11 cellular contexts compared by ENCODE assay signal in the genomic region with DNA sequence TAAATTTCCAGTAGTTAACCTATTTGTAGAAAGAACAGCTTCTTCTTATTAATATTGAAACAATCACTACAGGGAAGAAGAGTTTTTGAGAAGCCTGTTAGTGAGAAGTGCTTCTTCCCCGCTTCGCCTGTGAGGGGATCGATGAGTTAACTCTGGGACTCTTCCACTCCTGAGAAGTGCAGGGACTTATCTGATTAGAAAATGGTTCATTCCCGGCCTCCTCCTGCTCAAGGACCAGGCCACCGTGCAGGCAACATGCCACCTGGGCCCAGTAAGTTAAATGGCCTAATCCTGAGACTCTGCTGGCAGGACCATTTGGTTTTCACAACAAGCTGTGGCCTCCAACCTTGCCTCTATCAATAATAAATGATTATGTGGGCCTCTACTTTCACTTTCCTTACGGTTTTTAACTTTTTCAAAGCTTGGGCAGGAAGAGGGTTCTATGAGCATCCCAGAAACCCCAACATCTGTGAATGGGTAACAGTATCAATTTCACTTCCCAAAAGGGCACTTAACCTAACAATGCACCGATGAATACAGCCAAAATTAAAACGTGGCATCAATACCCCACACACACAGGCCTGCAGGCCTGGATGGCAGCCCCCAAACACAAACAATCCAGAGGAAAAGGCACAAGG. TPM values are rescaled to one million over a fixed set of nuclear protein-coding genes. Genes with fewer than 3 reads are reported as not detected.
A peak's percentile ranks its signal among the peaks of the same experiment; 100 is the strongest.
DNase-seq lines count a peak whose midpoint lies in the region; ATAC-seq lines count a peak whose summit lies in the region.
"Had no signal": no experiment of that assay in that cellular context is flagged by ENCODE, and none has a peak within 500 bp of the region (broad histone marks: within the 10 kb centered on the region; RNA-seq: fewer than 3 reads in every experiment).

No MANE protein-coding gene starts in this region.

- H3K4me1 ChIP-seq in BLaER1 treated with 17β-estradiol and CSF1 and Interleukin-3, amounts not matched to agents 10 nM and 100 nM: peaks cover 52 to 98% (median 92%) of the 10 kb centered on the region in 10 experiments

- peak overlapping the region; percentile 24 to 85 (median 66); a peak in 18 of 22 replicates for H3K27ac ChIP-seq in BLaER1 treated with 17β-estradiol and CSF1 and Interleukin-3, amounts not matched to agents 10 nM and 100 nM

- POLR2A ChIA-PET in activated CD8-positive, alpha-beta T cell treated with anti-CD3 and anti-CD28 coated beads, Interleukin-2, amount 10 ng/mL, durations not matched to agents 7 days and 5 days (lab: Charles Lee): no interaction called here

- 0 out of 22 replicates have a peak, but pooled peaks cover 0 to under 1% (median 0%) of the 10 kb centered on the region in 11 experiments for H3K9me3 ChIP-seq in BLaER1 treated with 17β-estradiol and CSF1 and Interleukin-3, amounts not matched to agents 10 nM and 100 nM (replicated peaks in 1 of 11)
- H3K9me3 ChIP-seq: esophagus muscularis mucosa had no signal

- H3K27ac Mint-ChIP-seq in activated CD8-positive, alpha-beta T cell treated with anti-CD3 and anti-CD28 coated beads, Interleukin-2, amount 10 ng/mL, durations not matched to agents 7 days and 5 days: peak overlapping the region; percentile 48

- intact Hi-C loops in posterior cingulate gyrus (cut with DNase I): no loop called here

- no peaks in the 10 kb centered on the region for H3K9me3 Mint-ChIP-seq in activated CD8-positive, alpha-beta T cell treated with anti-CD3 and anti-CD28 coated beads, Interleukin-2, amount 10 ng/mL, durations not matched to agents 7 days and 5 days (ENCODE audit: insufficient read depth)

- H3K27me3 ChIP-seq in BLaER1 treated with 17β-estradiol and CSF1 and Interleukin-3, amounts not matched to agents 10 nM and 100 nM: no peaks in the 10 kb centered on the region
- no peaks in the 10 kb centered on the region for H3K27me3 ChIP-seq in H7 (ENCODE audit: control insufficient read depth, insufficient read depth, low read length)
- H3K27me3 ChIP-seq: esophagus muscularis mucosa had no signal

- peak overlapping the region in 7 of 11 experiments; percentile 21 to 60 (median 52); a peak in 10 of 22 replicates for H3K9ac ChIP-seq in BLaER1 treated with 17β-estradiol and CSF1 and Interleukin-3, amounts not matched to agents 10 nM and 100 nM

- CTCF ChIA-PET in activated CD8-positive, alpha-beta T cell treated with anti-CD3 and anti-CD28 coated beads, Interleukin-2, amount 10 ng/mL, durations not matched to agents 7 days and 5 days (lab: Charles Lee): interaction anchor here (1.1 to 1.5 kb wide), 3 partner anchors 9 to 31 kb away, joined by 3 to 7 read pairs (median 4); no protein-coding TSS in a partner anchor

- H4K20me1 ChIP-seq in BLaER1 treated with 17β-estradiol and CSF1 and Interleukin-3, amounts not matched to agents 10 nM and 100 nM: no peaks in the 10 kb centered on the region; a peak in 1 of 22 replicates

- H3K4me1 Mint-ChIP-seq in activated CD8-positive, alpha-beta T cell treated with anti-CD3 and anti-CD28 coated beads, Interleukin-2, amount 10 ng/mL, durations not matched to agents 7 days and 5 days (ENCODE audit: low read depth): peaks cover 38% of the 10 kb centered on the region

- peak; percentile 38 for ATAC-seq in GM18858 (IDR thresholded peaks at IDR 0.05; ENCODE audit: unreplicated experiment)
- peak; percentile 34 for ATAC-seq in HG02981 (IDR thresholded peaks at IDR 0.05; ENCODE audit: unreplicated experiment)
- no peak for ATAC-seq in activated CD8-positive, alpha-beta T cell treated with anti-CD3 and anti-CD28 coated beads, Interleukin-2, amount 10 ng/mL, durations not matched to agents 7 days and 5 days
- ATAC-seq in HG03039 (IDR thresholded peaks at IDR 0.05; ENCODE audit: unreplicated experiment): no peak

- peaks cover 1% of the 10 kb centered on the region for H3K36me3 Mint-ChIP-seq in activated CD8-positive, alpha-beta T cell treated with anti-CD3 and anti-CD28 coated beads, Interleukin-2, amount 10 ng/mL, durations not matched to agents 7 days and 5 days (ENCODE audit: low read depth)

- peak overlapping the region in 1 of 10 experiments; percentile 22; a peak in 2 of 20 replicates for H3K4me3 ChIP-seq in BLaER1 treated with 17β-estradiol and CSF1 and Interleukin-3, amounts not matched to agents 10 nM and 100 nM
- no peak overlapping the region for H3K4me3 ChIP-seq in H7 (ENCODE audit: insufficient read depth, low read depth, low read length)
- H3K4me3 ChIP-seq: esophagus muscularis mucosa had no signal

- H3K4me3 Mint-ChIP-seq in activated CD8-positive, alpha-beta T cell treated with anti-CD3 and anti-CD28 coated beads, Interleukin-2, amount 10 ng/mL, durations not matched to agents 7 days and 5 days: no peak overlapping the region

- H3K4me2 ChIP-seq in BLaER1 treated with 17β-estradiol and CSF1 and Interleukin-3, amounts not matched to agents 10 nM and 100 nM: peak overlapping the region; percentile 32 to 92 (median 73)

- DNase-seq in activated CD8-positive, alpha-beta T cell treated with anti-CD3 and anti-CD28 coated beads, Interleukin-2, amount 10 ng/mL, durations not matched to agents 7 days and 5 days: no peak
- DNase-seq in posterior cingulate gyrus (no peak), NCI-H2029 treated with DMSO at 0.1 percent for 48 hours (lab: John Stamatoyannopoulos, UW) (no peak), H7 (no peak)
- DNase-seq: DMS53, NCI-H774 had no signal

- no peaks in the 10 kb centered on the region for H3K27me3 Mint-ChIP-seq in activated CD8-positive, alpha-beta T cell treated with anti-CD3 and anti-CD28 coated beads, Interleukin-2, amount 10 ng/mL, durations not matched to agents 7 days and 5 days (ENCODE audit: low read depth)

- 0 out of 22 replicates have a peak, but pooled peaks cover 0 to 9% (median 0%) of the 10 kb centered on the region in 11 experiments for H3K36me3 ChIP-seq in BLaER1 treated with 17β-estradiol and CSF1 and Interleukin-3, amounts not matched to agents 10 nM and 100 nM
- no peaks in the 10 kb centered on the region for H3K36me3 ChIP-seq in H7 (replicated peaks; ENCODE audit: control insufficient read depth, insufficient read depth, low read length)
- H3K36me3 ChIP-seq: esophagus muscularis mucosa had no signal

RNA-seq across cellular contexts. Expression of gene SIPA1L2, which starts 33.1 kb away (rescaled TPM):
- total RNA-seq in activated CD8-positive, alpha-beta T cell treated with anti-CD3 and anti-CD28 coated beads, Interleukin-2, amount 10 ng/mL, durations not matched to agents 7 days and 5 days: under 1 TPM; 0.23 to 0.66 TPM
- total RNA-seq in H7 (2014; rRNA removed; shearing (Covaris generic)): 43.4 and 45.6 TPM in 2 replicates

Comparison
In these comparisons a context has a peak if more than half of its experiments do, and no peak if none do; other contexts are left out.
1. ATAC-seq: peak in GM18858 (single experiment) and HG02981 (single experiment); none in activated CD8-positive, alpha-beta T cell treated with anti-CD3 and anti-CD28 coated beads, Interleukin-2, amount 10 ng/mL, durations not matched to agents 7 days and 5 days (single experiment) and HG03039 (single experiment).
2. RNA of gene SIPA1L2, which starts 33.1 kb away (total RNA-seq): 43.4 to 45.6 TPM in H7; 0.23 to 0.66 TPM in activated CD8-positive, alpha-beta T cell treated with anti-CD3 and anti-CD28 coated beads, Interleukin-2, amount 10 ng/mL, durations not matched to agents 7 days and 5 days; every median in the first group is over 10 times any median in the second.